Comparison of ENCODE assay signal across 28 cellular contexts in genomic region chr12:53245289-53245688, GRCh38. TPM values are rescaled to one million over a fixed set of nuclear protein-coding genes. Genes with fewer than 3 reads are reported as not detected.
A peak's percentile ranks its signal among the peaks of the same experiment; 100 is the strongest.
DNase-seq lines count a peak whose midpoint lies in the region; ATAC-seq, FAIRE-seq and TF ChIP-seq lines count a peak whose summit lies in the region.
"Had no signal": no experiment of that assay in that cellular context is flagged by ENCODE, and none has a peak within 500 bp of the region (broad histone marks: within the 10 kb centered on the region; RNA-seq: fewer than 3 reads in every experiment).

No MANE protein-coding gene starts in this region.

- H3K9me3 ChIP-seq in HEK293 (ENCODE audit: control insufficient read depth, insufficient read depth, low read depth, low read length) (no peaks in the 10 kb centered on the region), K562 (replicated peaks; ENCODE audit: control insufficient read depth, insufficient read depth, low read depth, low read length) (no peaks in the 10 kb centered on the region), ovary (no peaks in the 10 kb centered on the region)
- H3K9me3 ChIP-seq: BE2C, BLaER1 had no signal

- H3K79me2 ChIP-seq in GM23338 (replicated peaks; ENCODE audit: insufficient read depth), result no peaks in the 10 kb centered on the region
- H3K79me2 ChIP-seq in K562 (ENCODE audit: control insufficient read depth, insufficient read depth, low read length), result no peaks in the 10 kb centered on the region

- FAIRE-seq in K562 (lab: Jason Lieb, UNC), result no peak
- FAIRE-seq: A204.1, GM12878, GM12892, GM18507 had no signal

- H2AFZ ChIP-seq in GM23338 (0 out of 2 replicates have a peak overlapping the region, but pooled peaks have one; percentile 32), K562 (ENCODE audit: low read depth, low read length) (peak overlapping the region; percentile 90)

- H3K36me3 Mint-ChIP-seq in activated naive CD4-positive, alpha-beta T cell treated with anti-CD3 and anti-CD28 coated beads, Interleukin-2, amount 50 U/mL, for 24 hours, result no peaks in the 10 kb centered on the region
- H3K36me3 Mint-ChIP-seq in activated naive CD4-positive, alpha-beta T cell treated with anti-CD3 and anti-CD28 coated beads, Interleukin-2, amount 10 ng/mL, durations not matched to agents 7 days and 5 days, result no peaks in the 10 kb centered on the region
- no peaks in the 10 kb centered on the region; the same call in 2 of the 3 replicates for H3K36me3 Mint-ChIP-seq in GM23338 (ENCODE audit: low read depth)
- H3K36me3 Mint-ChIP-seq: CD14-positive monocyte; CD4-positive, alpha-beta memory T cell; CD4-positive, CD25-positive, alpha-beta regulatory T cell had no signal

- H3K4me3 ChIP-seq in GM23338 (no peak overlapping the region), HEK293 (ENCODE audit: low read depth, low read length) (no peak overlapping the region), K562 (no peak overlapping the region), ovary (no peak overlapping the region)
- H3K4me3 ChIP-seq: BLaER1, GM12878 had no signal

- H3K27ac Mint-ChIP-seq in activated naive CD4-positive, alpha-beta T cell treated with anti-CD3 and anti-CD28 coated beads, Interleukin-2, amount 50 U/mL, for 24 hours, result peak overlapping the region; percentile 26
- H3K27ac Mint-ChIP-seq in activated naive CD4-positive, alpha-beta T cell treated with anti-CD3 and anti-CD28 coated beads, Interleukin-2, amount 10 ng/mL, durations not matched to agents 7 days and 5 days, result no peak overlapping the region
- H3K27ac Mint-ChIP-seq in GM23338, result no peak overlapping the region
- H3K27ac Mint-ChIP-seq: CD14-positive monocyte had no signal

- H4K20me1 ChIP-seq in GM23338 (replicated peaks; ENCODE audit: insufficient read depth) (no peaks in the 10 kb centered on the region), K562 (replicated peaks; ENCODE audit: control insufficient read depth, insufficient read depth, low read length) (no peaks in the 10 kb centered on the region)
- H4K20me1 ChIP-seq: BLaER1 had no signal

- H3K9me3 Mint-ChIP-seq in activated naive CD4-positive, alpha-beta T cell treated with anti-CD3 and anti-CD28 coated beads, Interleukin-2, amount 50 U/mL, for 24 hours, result no peaks in the 10 kb centered on the region
- H3K9me3 Mint-ChIP-seq in activated naive CD4-positive, alpha-beta T cell treated with anti-CD3 and anti-CD28 coated beads, Interleukin-2, amount 10 ng/mL, durations not matched to agents 7 days and 5 days, result no peaks in the 10 kb centered on the region
- peaks cover 2% of the 10 kb centered on the region; the same call in 1 of the 3 replicates for H3K9me3 Mint-ChIP-seq in GM23338
- H3K9me3 Mint-ChIP-seq: CD4-positive, alpha-beta memory T cell; CD8-positive, alpha-beta memory T cell had no signal

- CTCF ChIA-PET in activated naive CD4-positive, alpha-beta T cell treated with anti-CD3 and anti-CD28 coated beads, Interleukin-2, amount 10 ng/mL, durations not matched to agents 7 days and 5 days (lab: Charles Lee), result interaction anchor here (0.8 kb wide), 1 partner anchor 33 kb away, joined by 4 read pairs; no protein-coding TSS in a partner anchor
- CTCF ChIA-PET in HEK293 (lab: Yijun Ruan, JAX) (interaction anchor here (1.2 kb wide), 1 partner anchor 32 kb away, joined by 5 read pairs; no protein-coding TSS in a partner anchor), K562 (lab: Yijun Ruan, JAX; ENCODE audit: low intra/inter-chr PET ratio) (no interaction called here)

- H3K27ac ChIP-seq in GM23338 (ENCODE audit: low read depth) (no peak overlapping the region), HEK293 (ENCODE audit: extremely low read depth, low read depth, low read length) (no peak overlapping the region), K562 (ENCODE audit: extremely low read depth, low read depth, low read length) (no peak overlapping the region), ovary (no peak overlapping the region)
- H3K27ac ChIP-seq: BLaER1 had no signal

- no peaks in the 10 kb centered on the region for H3K9me2 ChIP-seq in GM23338 (ENCODE audit: insufficient read depth)

- TF ChIP-seq RAD21 in K562 (CRISPR knock-in tag; conservative IDR thresholded peaks at IDR 0.05 in 1 of 2, IDR thresholded peaks at IDR 0.05 in 1 of 2), result no peak

- H3K27me3 ChIP-seq in GM23338 (ENCODE audit: insufficient read depth) (no peaks in the 10 kb centered on the region), K562 (ENCODE audit: control insufficient read depth in 2 of 2, insufficient read depth in 2 of 2, low read length in 2 of 2) (no peaks in the 10 kb centered on the region), ovary (no peaks in the 10 kb centered on the region)
- H3K27me3 ChIP-seq: BE2C, BLaER1 had no signal

- no peak overlapping the region for H3K4me2 ChIP-seq in GM23338
- H3K4me2 ChIP-seq in K562 (ENCODE audit: insufficient read depth, low read length), result no peak overlapping the region
- H3K4me2 ChIP-seq: BLaER1 had no signal

- no peak for TF ChIP-seq EP300 in K562 (IDR thresholded peaks at IDR 0.05; ENCODE audit: low read length)
- no peak for TF ChIP-seq EP300 in ovary (IDR thresholded peaks at IDR 0.05)

- POLR2A ChIA-PET in HEK293 (lab: Yijun Ruan, JAX) (interaction anchor here (0.7 to 1.2 kb wide), 2 partner anchors 11 to 16 kb away, joined by 3 to 4 read pairs; no protein-coding TSS in a partner anchor), K562 (lab: Yijun Ruan, JAX) (interaction anchor here (1.0 to 2.3 kb wide), 2 partner anchors 9 to 12 kb away, joined by 3 to 8 read pairs; no protein-coding TSS in a partner anchor)

- peaks cover 3% of the 10 kb centered on the region for H3K4me1 Mint-ChIP-seq in activated naive CD4-positive, alpha-beta T cell treated with anti-CD3 and anti-CD28 coated beads, Interleukin-2, amount 50 U/mL, for 24 hours
- H3K4me1 Mint-ChIP-seq in activated naive CD4-positive, alpha-beta T cell treated with anti-CD3 and anti-CD28 coated beads, Interleukin-2, amount 10 ng/mL, durations not matched to agents 7 days and 5 days, result peaks cover 9% of the 10 kb centered on the region
- H3K4me1 Mint-ChIP-seq in GM23338, result peaks cover 39% of the 10 kb centered on the region

- no peak overlapping the region for H3K9ac ChIP-seq in K562 (ENCODE audit: insufficient read depth in 1 of 2, low read depth in 2 of 2, low read length in 2 of 2)
- H3K9ac ChIP-seq: BLaER1 had no signal

- H3K4me1 ChIP-seq in GM23338 (ENCODE audit: insufficient read depth) (peaks cover 33% of the 10 kb centered on the region), HEK293 (ENCODE audit: control insufficient read depth, insufficient read depth, low read length) (no peaks in the 10 kb centered on the region), K562 (replicated peaks in 1 of 2; ENCODE audit: control insufficient read depth in 2 of 2, insufficient read depth in 2 of 2, low read length in 2 of 2) (peaks cover 14 to 24% of the 10 kb centered on the region in 2 experiments; a peak in 4 of 5 replicates), ovary (ENCODE audit: insufficient read depth) (no peaks in the 10 kb centered on the region)

- TF ChIP-seq CTCF in GM23338 (conservative IDR thresholded peaks at IDR 0.05; ENCODE audit: low read depth in 2 of 2), result no peak
- TF ChIP-seq CTCF in HEK293 (tag by site-specific recombination; IDR thresholded peaks at IDR 0.05), result no peak
- TF ChIP-seq CTCF in K562 (IDR thresholded peaks at IDR 0.05 in 2 of 3, conservative IDR thresholded peaks at IDR 0.05 in 1 of 3; ENCODE audit: insufficient read depth in 2 of 3, low read depth in 1 of 3, low read length in 3 of 3), result no peak
- no peak for TF ChIP-seq CTCF in ovary (IDR thresholded peaks at IDR 0.05)

- H3K27me3 Mint-ChIP-seq in activated naive CD4-positive, alpha-beta T cell treated with anti-CD3 and anti-CD28 coated beads, Interleukin-2, amount 50 U/mL, for 24 hours, result peaks cover 1% of the 10 kb centered on the region
- peaks cover 52% of the 10 kb centered on the region for H3K27me3 Mint-ChIP-seq in activated naive CD4-positive, alpha-beta T cell treated with anti-CD3 and anti-CD28 coated beads, Interleukin-2, amount 10 ng/mL, durations not matched to agents 7 days and 5 days
- H3K27me3 Mint-ChIP-seq in GM23338 (ENCODE audit: insufficient read depth, low read depth, poor library complexity), result peaks cover 9% of the 10 kb centered on the region

- no peak for ATAC-seq in GM23338
- ATAC-seq in K562, result no peak
- ATAC-seq in GM19455 (IDR thresholded peaks at IDR 0.05; ENCODE audit: unreplicated experiment), result no peak
- ATAC-seq: GM12878 had no signal

- TF ChIP-seq POLR2A in K562 (conservative IDR thresholded peaks at IDR 0.05), result no peak
- no peak for TF ChIP-seq POLR2A in ovary (IDR thresholded peaks at IDR 0.05)

- intact Hi-C loops in K562 (cut with micrococcal nuclease), result no loop called here
- intact Hi-C loops in ovary (cut with DNase I), result no loop called here

- no peak for DNase-seq in activated naive CD4-positive, alpha-beta T cell treated with anti-CD3 and anti-CD28 coated beads, Interleukin-2, amount 10 ng/mL, durations not matched to agents 7 days and 5 days
- DNase-seq in GM23338 (ENCODE audit: low spot score), result no peak
- no peak for DNase-seq in K562 (ENCODE audit: extremely low read depth in 1 of 4, low spot score in 3 of 4)
- no peak for DNase-seq in hepatic stellate cell (ENCODE audit: low spot score)
- DNase-seq in ovary, result no peak
- DNase-seq: ACHN; BE2C; C1 segment of cervical spinal cord; CD4-positive, alpha-beta memory T cell; CD4-positive, CD25-positive, alpha-beta regulatory T cell; CD8-positive, alpha-beta memory T cell; COR-L47; DMS 273 treated with DMSO at 0.1 percent for 48 hours; DMS153; DMS53; DMS79; DND-41; EL; GDM1 had no signal

- BruUV-seq in K562 (replicated peaks; lab: Mats Ljungman, UMichigan), result no TSS peak

- H3K9me1 ChIP-seq in K562 (ENCODE audit: control insufficient read depth, insufficient read depth, low read length), result no peaks in the 10 kb centered on the region

- no peak overlapping the region for H3K4me3 Mint-ChIP-seq in activated naive CD4-positive, alpha-beta T cell treated with anti-CD3 and anti-CD28 coated beads, Interleukin-2, amount 50 U/mL, for 24 hours
- no peak overlapping the region for H3K4me3 Mint-ChIP-seq in activated naive CD4-positive, alpha-beta T cell treated with anti-CD3 and anti-CD28 coated beads, Interleukin-2, amount 10 ng/mL, durations not matched to agents 7 days and 5 days
- H3K4me3 Mint-ChIP-seq in GM23338, result no peak overlapping the region
- H3K4me3 Mint-ChIP-seq: CD14-positive monocyte; CD4-positive, alpha-beta memory T cell; CD4-positive, CD25-positive, alpha-beta regulatory T cell; CD8-positive, alpha-beta memory T cell had no signal

- H3F3A ChIP-seq in GM23338 (replicated peaks; ENCODE audit: low read depth), result 0 out of 2 replicates have a peak, but pooled peaks cover 2% of the 10 kb centered on the region

- in situ Hi-C loops in K562 (cut with MboI), result no loop called here

- H3K36me3 ChIP-seq in GM23338 (ENCODE audit: insufficient read depth) (no peaks in the 10 kb centered on the region), HEK293 (ENCODE audit: control insufficient read depth in 2 of 2, insufficient read depth in 1 of 2, low read length in 2 of 2) (no peaks in the 10 kb centered on the region), K562 (ENCODE audit: control insufficient read depth, insufficient read depth, low read length) (no peaks in the 10 kb centered on the region), ovary (no peaks in the 10 kb centered on the region)
- H3K36me3 ChIP-seq: BE2C, BLaER1 had no signal

- WGBS in K562 (ENCODE audit: insufficient coverage, low coverage, missing lambda C conversion rate), result 57% methylated on average over 3 of the region's 3 CpGs
- 77 to 85% (median 78%) methylated on average over 3 of the region's 3 CpGs for WGBS in ovary, 3 donors

RNA-seq across cellular contexts. Expression of gene RARG, which starts 13.3 kb away (rescaled TPM):
- total RNA-seq in GM23338 (2014; rRNA removed; shearing (Covaris generic)), result 39.3 and 50.2 TPM in 2 replicates
- polyA plus RNA-seq in GM23338 (2016; fragmentation: Nextera tagmentation; extraction: Ambion mirVana), result 16.4 and 18.5 TPM in 2 replicates
- total RNA-seq in K562 (2011; cell fraction: chromatin; rRNA removed; ENCODE audit: low replicate concordance), result 6.1 and 17.7 TPM in 2 replicates
- 8.7 and 10.3 TPM in 2 replicates for total RNA-seq in K562 (2011; cell fraction: nucleolus; rRNA removed)
- 5.0 and 7.3 TPM in 2 replicates for total RNA-seq in K562 (2011; cell fraction: nucleoplasm; rRNA removed)
- total RNA-seq in K562 (2014; rRNA removed), result 1.9 and 3.3 TPM in 2 replicates
- 1.8 and 3.1 TPM in 2 replicates for total RNA-seq in K562 (2014; rRNA removed; fragmentation: Illumina TruSeq; extraction: Trizol)
- total RNA-seq in K562 (2015; rRNA removed; fragmentation: Illumina TruSeq; extraction: Trizol), result 3.8 and 4.7 TPM in 2 replicates
- 7.6 and 9.4 TPM in 2 replicates for total RNA-seq in K562 (2021)
- polyA plus RNA-seq in K562 (2011; rRNA removed), result 4.1 and 4.7 TPM in 2 replicates
- 4.7 and 7.6 TPM in 2 replicates for polyA plus RNA-seq in K562 (2011; cell fraction: cytosol; rRNA removed)
- 10.9 and 15.3 TPM in 2 replicates for polyA plus RNA-seq in K562 (2011; cell fraction: nucleus; rRNA removed)
- polyA plus RNA-seq in K562 (2012), result 3.6 and 5.4 TPM in 2 replicates
- polyA plus RNA-seq in K562 (2014; fragmentation: Illumina TruSeq; extraction: Trizol), result 6.0 and 7.8 TPM in 2 replicates
- under 1 TPM; 0.18 to 0.36 TPM for polyA plus RNA-seq in K562 (2014; fragmentation: Nextera tagmentation; extraction: Ambion mirVana)
- 4.9 and 6.5 TPM in 2 replicates for polyA plus RNA-seq in K562 (2014; rRNA removed)
- polyA minus RNA-seq in K562 (2011; rRNA and poly(A)+ RNA removed), result 4.7 and 5.7 TPM in 2 replicates
- 5.7 and 9.6 TPM in 2 replicates for polyA minus RNA-seq in K562 (2011; cell fraction: cytosol; rRNA and poly(A)+ RNA removed)
- 3.6 and 7.6 TPM in 2 replicates for polyA minus RNA-seq in K562 (2011; cell fraction: nucleus; rRNA and poly(A)+ RNA removed)
- 10 to 100 TPM in 6 of 7 donors, 1 to 10 TPM in 1; 8.7 to 37.0 (median 31.7) TPM for total RNA-seq in ovary
- polyA plus RNA-seq in ovary, result 10 to 100 TPM; 18.8 to 22.0 TPM

RNA-seq across cellular contexts. Expression of gene ESPL1, which starts 22.8 kb away (rescaled TPM):
- 39.6 and 56.5 TPM in 2 replicates for total RNA-seq in GM23338 (2014; rRNA removed; shearing (Covaris generic))
- polyA plus RNA-seq in GM23338 (2016; fragmentation: Nextera tagmentation; extraction: Ambion mirVana) (12.7 and 13.2 TPM in 2 replicates), K562 (2011; rRNA removed) (17.3 and 26.6 TPM in 2 replicates), K562 (2014; fragmentation: Illumina TruSeq; extraction: Trizol) (29.0 and 29.5 TPM in 2 replicates), K562 (2014; fragmentation: Nextera tagmentation; extraction: Ambion mirVana) (1 to 10 TPM; 1.2 to 1.6 TPM), K562 (2014; rRNA removed) (19.4 and 23.9 TPM in 2 replicates), ovary (under 1 TPM; 0.37 to 0.40 TPM)
- 92.5 and 189 TPM in 2 replicates for total RNA-seq in K562 (2011; cell fraction: chromatin; rRNA removed; ENCODE audit: low replicate concordance)
- 92.7 and 104 TPM in 2 replicates for total RNA-seq in K562 (2011; cell fraction: nucleolus; rRNA removed)
- total RNA-seq in K562 (2011; cell fraction: nucleoplasm; rRNA removed), result 92.8 and 98.3 TPM in 2 replicates
- total RNA-seq in K562 (2014; rRNA removed) (18.7 and 22.9 TPM in 2 replicates), K562 (2014; rRNA removed; fragmentation: Illumina TruSeq; extraction: Trizol) (8.8 and 10.3 TPM in 2 replicates), K562 (2015; rRNA removed; fragmentation: Illumina TruSeq; extraction: Trizol) (18.8 and 19.0 TPM in 2 replicates), K562 (2021) (47.9 and 55.0 TPM in 2 replicates), ovary (1 to 10 TPM in 1 of 7 donors, under 1 TPM in 6; 0.11 to 1.6 (median 0.24) TPM)
- polyA plus RNA-seq in K562 (2011; cell fraction: cytosol; rRNA removed), result 15.8 and 25.6 TPM in 2 replicates
- 88.4 and 110 TPM in 2 replicates for polyA plus RNA-seq in K562 (2011; cell fraction: nucleus; rRNA removed)
- polyA plus RNA-seq in K562 (2012), result 20.9 and 21.3 TPM in 2 replicates
- polyA minus RNA-seq in K562 (2011; rRNA and poly(A)+ RNA removed), result 26.7 and 29.4 TPM in 2 replicates
- 16.5 and 18.8 TPM in 2 replicates for polyA minus RNA-seq in K562 (2011; cell fraction: cytosol; rRNA and poly(A)+ RNA removed)
- 32.0 and 40.3 TPM in 2 replicates for polyA minus RNA-seq in K562 (2011; cell fraction: nucleus; rRNA and poly(A)+ RNA removed)
- polyA plus RNA-seq: CD14-positive monocyte; CD8-positive, alpha-beta memory T cell had no signal

RNA-seq across cellular contexts. Expression of gene ITGB7, which starts 38.2 kb away (rescaled TPM):
- total RNA-seq in GM23338 (2014; rRNA removed; shearing (Covaris generic)), result 0.39 TPM in 1 of 2 replicates, not detected in the other
- polyA plus RNA-seq in GM23338 (2016; fragmentation: Nextera tagmentation; extraction: Ambion mirVana) (0.32 and 0.43 TPM in 2 replicates), K562 (2011; rRNA removed) (0.98 and 1.5 TPM in 2 replicates), K562 (2014; fragmentation: Illumina TruSeq; extraction: Trizol) (0.57 and 0.67 TPM in 2 replicates), K562 (2014; fragmentation: Nextera tagmentation; extraction: Ambion mirVana) (under 1 TPM; 0.06 to 0.10 TPM), K562 (2014; rRNA removed) (1.2 and 1.9 TPM in 2 replicates), ovary (1 to 10 TPM in 1 of 2 donors, under 1 TPM in 1; 0.45 to 3.1 TPM)
- 1.7 and 4.1 TPM in 2 replicates for total RNA-seq in K562 (2011; cell fraction: chromatin; rRNA removed; ENCODE audit: low replicate concordance)
- 3.6 and 8.2 TPM in 2 replicates for total RNA-seq in K562 (2011; cell fraction: nucleolus; rRNA removed)
- 2.3 and 2.7 TPM in 2 replicates for total RNA-seq in K562 (2011; cell fraction: nucleoplasm; rRNA removed)
- total RNA-seq in K562 (2014; rRNA removed) (1.3 and 1.9 TPM in 2 replicates), K562 (2014; rRNA removed; fragmentation: Illumina TruSeq; extraction: Trizol) (0.41 and 0.55 TPM in 2 replicates), K562 (2015; rRNA removed; fragmentation: Illumina TruSeq; extraction: Trizol) (0.54 and 0.64 TPM in 2 replicates), K562 (2021) (2.0 and 3.5 TPM in 2 replicates), ovary (1 to 10 TPM in 6 of 7 donors, under 1 TPM in 1; 0.96 to 2.9 (median 1.7) TPM)
- polyA plus RNA-seq in K562 (2011; cell fraction: cytosol; rRNA removed), result 1.2 and 2.2 TPM in 2 replicates
- polyA plus RNA-seq in K562 (2011; cell fraction: nucleus; rRNA removed), result 3.1 and 4.5 TPM in 2 replicates
- polyA plus RNA-seq in K562 (2012), result 0.82 and 1.4 TPM in 2 replicates
- polyA minus RNA-seq in K562 (2011; rRNA and poly(A)+ RNA removed), result 1.2 and 1.3 TPM in 2 replicates
- 0.95 and 2.7 TPM in 2 replicates for polyA minus RNA-seq in K562 (2011; cell fraction: cytosol; rRNA and poly(A)+ RNA removed)
- polyA minus RNA-seq in K562 (2011; cell fraction: nucleus; rRNA and poly(A)+ RNA removed), result 0.89 and 1.2 TPM in 2 replicates

RNA-seq across cellular contexts. Expression of gene PFDN5, which starts 50.1 kb away (rescaled TPM):
- 199 and 225 TPM in 2 replicates for total RNA-seq in GM23338 (2014; rRNA removed; shearing (Covaris generic))
- 567 and 586 TPM in 2 replicates for polyA plus RNA-seq in GM23338 (2016; fragmentation: Nextera tagmentation; extraction: Ambion mirVana)
- 274 and 406 TPM in 2 replicates for total RNA-seq in K562 (2011; cell fraction: chromatin; rRNA removed; ENCODE audit: low replicate concordance)
- 346 and 363 TPM in 2 replicates for total RNA-seq in K562 (2011; cell fraction: nucleolus; rRNA removed)
- 389 and 520 TPM in 2 replicates for total RNA-seq in K562 (2011; cell fraction: nucleoplasm; rRNA removed)
- 395 and 475 TPM in 2 replicates for total RNA-seq in K562 (2014; rRNA removed)
- total RNA-seq in K562 (2014; rRNA removed; fragmentation: Illumina TruSeq; extraction: Trizol), result 742 and 748 TPM in 2 replicates
- total RNA-seq in K562 (2015; rRNA removed; fragmentation: Illumina TruSeq; extraction: Trizol), result 576 and 603 TPM in 2 replicates
- total RNA-seq in K562 (2021), result 361 and 366 TPM in 2 replicates
- polyA plus RNA-seq in K562 (2011; rRNA removed), result 988 and 1,156 TPM in 2 replicates
- 581 and 1,108 TPM in 2 replicates for polyA plus RNA-seq in K562 (2011; cell fraction: cytosol; rRNA removed)
- 677 and 1,297 TPM in 2 replicates for polyA plus RNA-seq in K562 (2011; cell fraction: nucleus; rRNA removed)
- 482 and 595 TPM in 2 replicates for polyA plus RNA-seq in K562 (2012)
- polyA plus RNA-seq in K562 (2014; fragmentation: Illumina TruSeq; extraction: Trizol), result 540 and 563 TPM in 2 replicates
- polyA plus RNA-seq in K562 (2014; fragmentation: Nextera tagmentation; extraction: Ambion mirVana), result 1,000 to 10,000 TPM; 1,505 to 1,636 TPM
- 707 and 867 TPM in 2 replicates for polyA plus RNA-seq in K562 (2014; rRNA removed)
- 355 and 476 TPM in 2 replicates for polyA minus RNA-seq in K562 (2011; rRNA and poly(A)+ RNA removed)
- 76.3 and 107 TPM in 2 replicates for polyA minus RNA-seq in K562 (2011; cell fraction: cytosol; rRNA and poly(A)+ RNA removed)
- 102 and 229 TPM in 2 replicates for polyA minus RNA-seq in K562 (2011; cell fraction: nucleus; rRNA and poly(A)+ RNA removed)
- 1,000 to 10,000 TPM in 2 of 7 donors, 100 to 1,000 TPM in 5; 603 to 1,792 (median 728) TPM for total RNA-seq in ovary
- polyA plus RNA-seq in ovary, result 1,000 to 10,000 TPM; 1,635 to 1,700 TPM

RNA-seq across cellular contexts. Expression of gene MYG1, which starts 54.2 kb away (rescaled TPM):
- 65.0 and 66.5 TPM in 2 replicates for total RNA-seq in GM23338 (2014; rRNA removed; shearing (Covaris generic))
- polyA plus RNA-seq in GM23338 (2016; fragmentation: Nextera tagmentation; extraction: Ambion mirVana), result 94.2 and 100.0 TPM in 2 replicates
- total RNA-seq in K562 (2011; cell fraction: chromatin; rRNA removed; ENCODE audit: low replicate concordance), result 23.2 and 63.0 TPM in 2 replicates
- total RNA-seq in K562 (2011; cell fraction: nucleolus; rRNA removed), result 28.3 and 35.0 TPM in 2 replicates
- total RNA-seq in K562 (2011; cell fraction: nucleoplasm; rRNA removed), result 24.2 and 34.6 TPM in 2 replicates
- total RNA-seq in K562 (2014; rRNA removed), result 1.8 and 2.9 TPM in 2 replicates
- 0.86 and 1.1 TPM in 2 replicates for total RNA-seq in K562 (2014; rRNA removed; fragmentation: Illumina TruSeq; extraction: Trizol)
- total RNA-seq in K562 (2015; rRNA removed; fragmentation: Illumina TruSeq; extraction: Trizol), result 3.0 and 3.3 TPM in 2 replicates
- 3.9 and 4.6 TPM in 2 replicates for total RNA-seq in K562 (2021)
- polyA plus RNA-seq in K562 (2011; rRNA removed), result 3.0 and 7.2 TPM in 2 replicates
- polyA plus RNA-seq in K562 (2011; cell fraction: cytosol; rRNA removed), result 2.8 and 4.9 TPM in 2 replicates
- 39.1 and 39.9 TPM in 2 replicates for polyA plus RNA-seq in K562 (2011; cell fraction: nucleus; rRNA removed)
- 2.3 and 8.9 TPM in 2 replicates for polyA plus RNA-seq in K562 (2012)
- polyA plus RNA-seq in K562 (2014; fragmentation: Illumina TruSeq; extraction: Trizol), result 1.7 and 2.1 TPM in 2 replicates
- polyA plus RNA-seq in K562 (2014; fragmentation: Nextera tagmentation; extraction: Ambion mirVana), result 1 to 10 TPM in 1 of 2 experiments, under 1 TPM in 1; 0.45 to 1.3 TPM
- polyA plus RNA-seq in K562 (2014; rRNA removed), result 4.9 and 5.6 TPM in 2 replicates
- polyA minus RNA-seq in K562 (2011; rRNA and poly(A)+ RNA removed), result 3.0 and 4.4 TPM in 2 replicates
- 2.0 and 4.0 TPM in 2 replicates for polyA minus RNA-seq in K562 (2011; cell fraction: cytosol; rRNA and poly(A)+ RNA removed)
- polyA minus RNA-seq in K562 (2011; cell fraction: nucleus; rRNA and poly(A)+ RNA removed), result 8.6 and 11.4 TPM in 2 replicates
- 10 to 100 TPM; 45.3 to 80.3 (median 57.8) TPM for total RNA-seq in ovary
- polyA plus RNA-seq in ovary, result 10 to 100 TPM; 29.9 to 75.5 TPM
